Comparison of ENCODE assay signal across 10 cellular contexts in the genomic region with DNA sequence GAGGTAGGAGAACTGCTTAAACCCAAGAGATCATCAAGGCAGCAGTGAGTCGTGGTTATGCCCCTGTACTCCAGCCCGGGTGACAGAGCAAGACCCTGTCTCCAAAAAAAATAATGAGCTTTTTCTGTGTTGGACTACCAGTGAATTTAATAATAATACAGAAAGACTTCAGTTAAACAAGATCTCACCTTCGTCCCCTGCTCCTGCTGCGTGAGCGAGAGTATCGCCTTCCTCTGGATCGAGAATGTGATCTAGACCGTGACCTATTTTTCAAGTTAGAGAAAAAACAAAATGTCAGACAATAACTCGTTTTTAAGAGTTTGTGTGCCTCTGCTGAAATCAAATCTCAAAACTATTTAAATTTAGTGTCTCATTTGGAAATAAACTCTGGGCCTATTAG. TPM values are rescaled to one million over a fixed set of nuclear protein-coding genes. Genes with fewer than 3 reads are reported as not detected.
A peak's percentile ranks its signal among the peaks of the same experiment; 100 is the strongest.
DNase-seq lines count a peak whose midpoint lies in the region; ATAC-seq, FAIRE-seq and TF ChIP-seq lines count a peak whose summit lies in the region.
"Had no signal": no experiment of that assay in that cellular context is flagged by ENCODE, and none has a peak within 500 bp of the region (broad histone marks: within the 10 kb centered on the region; RNA-seq: fewer than 3 reads in every experiment).

No MANE protein-coding gene starts in this region.

- no peaks in the 10 kb centered on the region for H3K27me3 ChIP-seq in keratinocyte (ENCODE audit: control insufficient read depth, extremely low read depth, insufficient read depth, low read length)

- H3K4me3 ChIP-seq in keratinocyte (ENCODE audit: control insufficient read depth in 2 of 3, extremely low read depth in 1 of 3, insufficient read depth in 2 of 3, low read depth in 1 of 3, low read length in 3 of 3) = peak overlapping the region in 1 of 3 experiments; percentile 16

- H3K4me3 Mint-ChIP-seq in stimulated activated naive CD8-positive, alpha-beta T cell treated with anti-CD3 and anti-CD28 coated beads, Interleukin-15, Interleukin-2, amounts not matched to agents 100 ng/mL and 50 ng/mL, for 24 hours = peak overlapping the region; percentile 99
- peak overlapping the region; percentile 95 for H3K4me3 Mint-ChIP-seq in activated CD4-positive, alpha-beta memory T cell treated with anti-CD3 and anti-CD28 coated beads for 36 hours

- peaks cover 26 to 60% of the 10 kb centered on the region in 2 experiments for H3K36me3 ChIP-seq in keratinocyte (ENCODE audit: control insufficient read depth in 2 of 2, extremely low read depth in 1 of 2, insufficient read depth in 2 of 2, low read length in 2 of 2)

- dilution Hi-C loops in keratinocyte (cut with MboI; ENCODE audit: extremely low pct_ligation_motif_present, low sequenced_read_pairs) = loop anchor here (25.0 kb wide), 1 partner anchor 186 kb away; no protein-coding TSS in a partner anchor

- no peaks in the 10 kb centered on the region for H3K9me3 ChIP-seq in keratinocyte (ENCODE audit: control insufficient read depth, low read depth, low read length)

- peak overlapping the region; percentile 74 for H3K4me2 ChIP-seq in keratinocyte (ENCODE audit: control insufficient read depth, extremely low read depth, insufficient read depth, low read depth, low read length)

- peaks cover 36% of the 10 kb centered on the region for H4K20me1 ChIP-seq in keratinocyte (ENCODE audit: control insufficient read depth, extremely low read depth, insufficient read depth, low read length)

- H3K36me3 Mint-ChIP-seq in stimulated activated naive CD8-positive, alpha-beta T cell treated with anti-CD3 and anti-CD28 coated beads, Interleukin-15, Interleukin-2, amounts not matched to agents 100 ng/mL and 50 ng/mL, for 24 hours (ENCODE audit: low read depth) = peaks cover 79% of the 10 kb centered on the region
- H3K36me3 Mint-ChIP-seq in activated CD4-positive, alpha-beta memory T cell treated with anti-CD3 and anti-CD28 coated beads for 36 hours = peaks cover 75% of the 10 kb centered on the region

- H3K27ac ChIP-seq in keratinocyte (ENCODE audit: control insufficient read depth, insufficient read depth, low read length) = no peak overlapping the region

- ATAC-seq in stimulated activated naive CD8-positive, alpha-beta T cell treated with anti-CD3 and anti-CD28 coated beads, Interleukin-15, Interleukin-2, amounts not matched to agents 100 U/mL and 50 U/mL, for 24 hours = no peak
- ATAC-seq in GM21717 (IDR thresholded peaks at IDR 0.05; ENCODE audit: unreplicated experiment) (no peak), GM18502 (IDR thresholded peaks at IDR 0.05; ENCODE audit: poor library complexity, unreplicated experiment) (no peak)

- FAIRE-seq in keratinocyte (lab: Jason Lieb, UNC) (no peak), GM19239 (lab: Jason Lieb, UNC) (no peak)
- FAIRE-seq: GM12891 had no signal

- no peaks in the 10 kb centered on the region for H3K9me3 Mint-ChIP-seq in stimulated activated naive CD8-positive, alpha-beta T cell treated with anti-CD3 and anti-CD28 coated beads, Interleukin-15, Interleukin-2, amounts not matched to agents 100 ng/mL and 50 ng/mL, for 24 hours
- peaks cover 3% of the 10 kb centered on the region for H3K9me3 Mint-ChIP-seq in activated CD4-positive, alpha-beta memory T cell treated with anti-CD3 and anti-CD28 coated beads for 36 hours

- DNase-seq in stimulated activated naive CD8-positive, alpha-beta T cell treated with anti-CD3 and anti-CD28 coated beads, Interleukin-15, Interleukin-2, amounts not matched to agents 100 U/mL and 50 U/mL, for 24 hours = no peak
- no peak for DNase-seq in activated CD4-positive, alpha-beta memory T cell treated with anti-CD3 and anti-CD28 coated beads for 36 hours
- DNase-seq in keratinocyte (ENCODE audit: low read depth, low spot score) (no peak), GM19239 (ENCODE audit: insufficient read length, low spot score) (no peak)
- DNase-seq in central memory CD4-positive, alpha-beta T cell = no peak
- DNase-seq: cortex of kidney had no signal

- POLR2A ChIA-PET in activated CD4-positive, alpha-beta memory T cell treated with anti-CD3 and anti-CD28 coated beads for 36 hours (lab: Charles Lee) = interaction anchor here (0.5 to 14.5 kb wide), 7 partner anchors 23 to 371 kb away, joined by 3 to 483 read pairs (median 5); a partner anchor contains a TSS

- intact Hi-C loops in activated CD4-positive, alpha-beta memory T cell treated with anti-CD3 and anti-CD28 coated beads for 36 hours (cut with micrococcal nuclease) = no loop called here

- H3K9ac ChIP-seq in keratinocyte (ENCODE audit: control insufficient read depth, extremely low read depth, insufficient read depth, low read length) = no peak overlapping the region

- CTCF ChIA-PET in activated CD4-positive, alpha-beta memory T cell treated with anti-CD3 and anti-CD28 coated beads for 36 hours (lab: Charles Lee) = interaction anchor here (1.2 to 1.8 kb wide), 3 partner anchors 145 to 167 kb away, joined by 5 read pairs; no protein-coding TSS in a partner anchor

- H3K4me1 ChIP-seq in keratinocyte (ENCODE audit: control insufficient read depth, extremely low read depth, insufficient read depth, low read length) = peaks cover 30% of the 10 kb centered on the region

- H3K27ac Mint-ChIP-seq in stimulated activated naive CD8-positive, alpha-beta T cell treated with anti-CD3 and anti-CD28 coated beads, Interleukin-15, Interleukin-2, amounts not matched to agents 100 ng/mL and 50 ng/mL, for 24 hours = peak overlapping the region; percentile 87
- peak overlapping the region; percentile 100 for H3K27ac Mint-ChIP-seq in activated CD4-positive, alpha-beta memory T cell treated with anti-CD3 and anti-CD28 coated beads for 36 hours

- no peak overlapping the region for H2AFZ ChIP-seq in keratinocyte (ENCODE audit: control insufficient read depth, low read length)

- peaks cover 80% of the 10 kb centered on the region for H3K4me1 Mint-ChIP-seq in stimulated activated naive CD8-positive, alpha-beta T cell treated with anti-CD3 and anti-CD28 coated beads, Interleukin-15, Interleukin-2, amounts not matched to agents 100 ng/mL and 50 ng/mL, for 24 hours (ENCODE audit: low read depth)
- peaks cover 74% of the 10 kb centered on the region for H3K4me1 Mint-ChIP-seq in activated CD4-positive, alpha-beta memory T cell treated with anti-CD3 and anti-CD28 coated beads for 36 hours (ENCODE audit: low read depth)

- H3K9me1 ChIP-seq in keratinocyte (ENCODE audit: control insufficient read depth, extremely low read depth, insufficient read depth, low read length) = no peaks in the 10 kb centered on the region

- peaks cover 73% of the 10 kb centered on the region for H3K79me2 ChIP-seq in keratinocyte (ENCODE audit: control insufficient read depth, insufficient read depth, low read length)

- H3K27me3 Mint-ChIP-seq in stimulated activated naive CD8-positive, alpha-beta T cell treated with anti-CD3 and anti-CD28 coated beads, Interleukin-15, Interleukin-2, amounts not matched to agents 100 ng/mL and 50 ng/mL, for 24 hours = peaks cover 3% of the 10 kb centered on the region
- H3K27me3 Mint-ChIP-seq in activated CD4-positive, alpha-beta memory T cell treated with anti-CD3 and anti-CD28 coated beads for 36 hours = peaks cover 6% of the 10 kb centered on the region

- TF ChIP-seq CTCF in keratinocyte (optimal IDR thresholded peaks at IDR 0.05 in 1 of 3, IDR thresholded peaks at IDR 0.05 in 1 of 3, conservative IDR thresholded peaks at IDR 0.05 in 1 of 3; ENCODE audit: extremely low read depth in 1 of 3, insufficient read depth in 2 of 3, low read length in 3 of 3) = no peak

RNA-seq across cellular contexts. Expression of a gene that starts 2.8 kb away (rescaled TPM):
- 100 to 1,000 TPM; 276 to 279 TPM for total RNA-seq in activated CD4-positive, alpha-beta memory T cell treated with anti-CD3 and anti-CD28 coated beads for 36 hours
- polyA plus RNA-seq in keratinocyte = 193 to 316 TPM (median 229 TPM) in 3 replicates
- 70.5 TPM for polyA plus RNA-seq in keratinocyte (2011; ENCODE audit: low read depth)
- polyA plus RNA-seq in keratinocyte (2011; cell fraction: cytosol; rRNA removed) = 126 and 150 TPM in 2 replicates
- 166 and 255 TPM in 2 replicates for polyA plus RNA-seq in keratinocyte (2011; cell fraction: nucleus; rRNA removed)
- 72.0 and 168 TPM in 2 replicates for polyA plus RNA-seq in keratinocyte (2012; ENCODE audit: low replicate concordance)
- 87.9 to 182 TPM (median 109 TPM) in 3 replicates for polyA minus RNA-seq in keratinocyte
- polyA minus RNA-seq in keratinocyte (2011; cell fraction: cytosol; rRNA and poly(A)+ RNA removed) = 75.2 TPM
- 42.4 and 62.1 TPM in 2 replicates for polyA minus RNA-seq in keratinocyte (2011; cell fraction: nucleus; rRNA and poly(A)+ RNA removed)

RNA-seq across cellular contexts. Expression of a gene that starts 29.6 kb away (rescaled TPM):
- 10 to 100 TPM; 24.9 to 26.0 TPM for total RNA-seq in activated CD4-positive, alpha-beta memory T cell treated with anti-CD3 and anti-CD28 coated beads for 36 hours
- polyA plus RNA-seq in keratinocyte = 17.3 to 29.1 TPM (median 20.2 TPM) in 3 replicates
- polyA plus RNA-seq in keratinocyte (2011; ENCODE audit: low read depth) = 13.8 TPM
- polyA plus RNA-seq in keratinocyte (2011; cell fraction: cytosol; rRNA removed) = 16.6 and 26.0 TPM in 2 replicates
- 7.9 and 9.8 TPM in 2 replicates for polyA plus RNA-seq in keratinocyte (2011; cell fraction: nucleus; rRNA removed)
- 11.6 and 20.7 TPM in 2 replicates for polyA plus RNA-seq in keratinocyte (2012; ENCODE audit: low replicate concordance)
- polyA minus RNA-seq in keratinocyte = 3.7 to 6.0 TPM (median 4.2 TPM) in 3 replicates
- 5.6 TPM for polyA minus RNA-seq in keratinocyte (2011; cell fraction: cytosol; rRNA and poly(A)+ RNA removed)
- 3.2 and 3.6 TPM in 2 replicates for polyA minus RNA-seq in keratinocyte (2011; cell fraction: nucleus; rRNA and poly(A)+ RNA removed)
